ENCODE assay signal across 8 cellular contexts in the genomic region with DNA sequence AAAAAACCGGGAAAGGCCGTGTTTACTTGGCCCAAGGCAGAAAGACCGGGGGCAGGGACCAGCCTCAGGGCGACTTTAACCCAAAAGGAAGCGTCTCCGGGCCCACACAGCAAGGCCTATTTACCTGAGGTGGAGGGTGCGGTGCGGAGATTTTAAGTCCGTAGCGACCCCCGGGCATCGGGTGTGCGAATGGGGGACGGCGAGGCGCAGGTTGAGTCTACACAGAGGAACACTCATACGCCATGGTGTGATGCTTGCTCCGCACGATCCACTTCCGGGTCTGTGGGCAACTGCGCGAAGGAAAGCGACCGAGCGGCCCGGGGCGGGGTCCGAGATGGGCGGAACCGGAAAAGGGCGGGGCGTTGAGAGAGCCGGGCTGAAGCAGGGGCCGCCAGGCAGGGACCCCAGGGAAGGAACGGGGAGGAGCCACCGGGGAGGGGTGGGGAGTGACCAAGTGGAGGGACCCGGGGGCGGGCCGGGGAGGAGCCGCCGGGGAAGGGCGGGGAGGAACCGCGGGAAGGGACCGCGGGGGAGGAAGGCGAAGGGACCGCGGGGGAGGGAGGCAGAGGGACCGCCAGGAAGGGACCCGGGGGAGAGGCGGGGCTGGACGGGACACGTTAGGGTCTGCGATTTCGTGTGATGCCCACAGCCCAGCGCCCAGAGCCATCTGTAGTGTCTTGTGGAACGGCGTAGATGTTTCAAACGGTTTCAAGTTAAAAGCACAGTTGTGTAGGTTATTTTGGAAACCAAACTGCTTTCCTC. TPM values are rescaled to one million over a fixed set of nuclear protein-coding genes. Genes with fewer than 3 reads are reported as not detected.
DNase-seq lines count a peak whose midpoint lies in the region; ATAC-seq and TF ChIP-seq lines count a peak whose summit lies in the region.

A gene (minus strand): TSS at position 282 of the 762 bp plus-strand sequence. CDS start 17,146 bp downstream, outside the sequence.

- H3K27ac Mint-ChIP-seq in activated B cell treated with CpG ODN at 0.5 μM for 24 hours (peak within 1 kb of the TSS; percentile 93), immature natural killer cell (peak within 1 kb of the TSS; percentile 85 to 97 (median 94))

- ATAC-seq in GM18870 (IDR thresholded peaks at IDR 0.05; ENCODE audit: unreplicated experiment) (peak; percentile 62), HG03135 (IDR thresholded peaks at IDR 0.05; ENCODE audit: unreplicated experiment) (peak; percentile 96), activated B cell treated with CpG ODN at 0.5 μM for 24 hours (ENCODE audit: low read depth) (peak; percentile 97)

- in situ Hi-C loops in ACHN (cut with HindIII; ENCODE audit: low pct_ligation_motif_present, low pct_unique_long_range_greater_than_20kb, low sequenced_read_pairs), result no loop called here

- peaks cover 22% of the 10 kb centered on the region for H3K36me3 Mint-ChIP-seq in activated B cell treated with CpG ODN at 0.5 μM for 24 hours (ENCODE audit: low read depth)
- peaks cover under 1 to 17% (median 5%) of the 10 kb centered on the region in 3 donors for H3K36me3 Mint-ChIP-seq in immature natural killer cell

- H3K4me3 Mint-ChIP-seq in activated B cell treated with CpG ODN at 0.5 μM for 24 hours, result peak within 1 kb of the TSS; percentile 87
- H3K4me3 Mint-ChIP-seq in immature natural killer cell, result peak within 1 kb of the TSS; percentile 88 to 95 (median 91)

- DNase-seq in ACHN (peak; percentile 85), NCI-H2227 treated with DMSO at 0.1 percent for 48 hours (lab: John Stamatoyannopoulos, UW) (peak; percentile 100), activated B cell treated with CpG ODN at 0.5 μM for 24 hours (peak; percentile 100), caudate nucleus (lab: John Stamatoyannopoulos, UW) (peak; percentile 42 to 98 (median 96)), immature natural killer cell (peak; percentile 96 to 98 (median 97)), smooth muscle cell of the brain vasculature (ENCODE audit: low read depth, low spot score) (peak; percentile 85)

- TF ChIP-seq CTCF in activated B cell treated with CpG ODN at 0.5 μM for 24 hours (IDR thresholded peaks at IDR 0.05), result no peak

- intact Hi-C loops in activated B cell treated with CpG ODN at 0.5 μM for 24 hours (cut with micrococcal nuclease), result loop anchor here (1.0 to 10.0 kb wide), 15 partner anchors 29 to 914 kb away; a partner anchor contains a TSS

- H3K9me3 Mint-ChIP-seq in activated B cell treated with CpG ODN at 0.5 μM for 24 hours, result peaks cover 5% of the 10 kb centered on the region
- peaks cover 0 to 5% (median 2%) of the 10 kb centered on the region in 6 donors for H3K9me3 Mint-ChIP-seq in immature natural killer cell

- POLR2A ChIA-PET in activated B cell treated with CpG ODN at 0.5 μM for 24 hours (lab: Charles Lee), result interaction anchor here (0.7 kb wide), 1 partner anchor 659 kb away, joined by 3 read pairs; no protein-coding TSS in a partner anchor

- H3K4me1 Mint-ChIP-seq in activated B cell treated with CpG ODN at 0.5 μM for 24 hours (peaks cover 32% of the 10 kb centered on the region), immature natural killer cell (peaks cover 38 to 41% of the 10 kb centered on the region in 2 donors)

- CTCF ChIA-PET in activated B cell treated with CpG ODN at 0.5 μM for 24 hours (lab: Charles Lee), result no interaction called here

- H3K27me3 Mint-ChIP-seq in activated B cell treated with CpG ODN at 0.5 μM for 24 hours (no peaks in the 10 kb centered on the region), immature natural killer cell (ENCODE audit: low read depth in 3 of 3) (peaks cover 3 to 12% (median 9%) of the 10 kb centered on the region in 3 donors)

- peak within 1 kb of the TSS; percentile 83 for H3K27ac ChIP-seq in caudate nucleus (ENCODE audit: low read depth, low read length)

RNA-seq across cellular contexts. Expression of the gene that starts here (rescaled TPM):
- total RNA-seq in activated B cell treated with CpG ODN at 0.5 μM for 24 hours, result 46.3 and 61.3 TPM in 2 replicates
- 10 to 100 TPM in 2 of 3 donors, 1 to 10 TPM in 1; 8.5 to 25.3 (median 13.9) TPM for polyA plus RNA-seq in immature natural killer cell

Comparison
In these comparisons a context has a peak if more than half of its experiments do, and no peak if none do; other contexts are left out.
1. Peak in every context shown above with its lines: DNase-seq, ATAC-seq and H3K27ac ChIP-seq.